25 cellular contexts compared by ENCODE assay signal in the genomic region with DNA sequence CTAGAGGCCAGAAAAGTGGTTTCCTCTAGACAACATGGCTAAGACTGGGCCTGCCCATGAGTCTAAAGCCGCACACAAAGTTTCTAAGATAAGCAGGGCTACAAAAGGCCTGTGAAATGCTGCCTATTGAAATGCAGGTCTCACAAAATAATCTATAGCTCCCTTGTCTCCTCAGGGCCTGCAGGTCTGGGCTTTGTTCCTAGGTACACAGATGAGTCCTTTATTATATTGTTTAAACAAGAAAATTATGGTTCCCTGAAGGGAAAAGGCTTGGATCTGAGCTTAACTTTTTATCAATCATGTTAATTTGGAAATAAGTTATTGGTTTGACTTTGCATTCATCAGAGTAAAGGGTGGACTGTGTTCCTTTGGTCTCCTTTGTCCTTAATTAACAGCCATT.
"Had no signal": no experiment of that assay in that cellular context is flagged by ENCODE, and none has a peak within 500 bp of the region (broad histone marks: within the 10 kb centered on the region; RNA-seq: fewer than 3 reads in every experiment).

No MANE protein-coding gene starts in this region.

- H3K4me3 ChIP-seq: esophagus squamous epithelium, heart right ventricle, left lung, mucosa of descending colon, neural progenitor cell, ovary, psoas muscle, sigmoid colon, stomach, thyroid gland, vagina had no signal

- DNase-seq: dermis blood vessel endothelial cell; effector memory CD8-positive, alpha-beta T cell; erythroblast; esophagus squamous epithelium; glutamatergic neuron; heart right ventricle; hippocampal formation; left cardiac atrium; left lung; mesenchymal stem cell; mucosa of descending colon; naive B cell; ovary; posterior cingulate gyrus; psoas muscle; right cardiac atrium; sigmoid colon; stimulated activated CD4-positive, alpha-beta T cell treated with anti-CD3 and anti-CD28 coated beads, Interleukin-2, amount 100 ng/mL, for 24 hours; stimulated activated CD4-positive, alpha-beta T cell treated with anti-CD3 and anti-CD28 coated beads, Interleukin-4, amount 100 ng/mL, for 24 hours; stimulated activated naive CD4-positive, alpha-beta T cell treated with Interleukin-2 at 50 U/mL for 16 hours; stomach; thyroid gland; trophoblast cell had no signal

- H3K27ac ChIP-seq: esophagus squamous epithelium, heart right ventricle, left lung, neural progenitor cell, ovary, psoas muscle, sigmoid colon, stomach, thyroid gland, vagina had no signal
